ENCODE assay signal across 9 cellular contexts in the genomic region with DNA sequence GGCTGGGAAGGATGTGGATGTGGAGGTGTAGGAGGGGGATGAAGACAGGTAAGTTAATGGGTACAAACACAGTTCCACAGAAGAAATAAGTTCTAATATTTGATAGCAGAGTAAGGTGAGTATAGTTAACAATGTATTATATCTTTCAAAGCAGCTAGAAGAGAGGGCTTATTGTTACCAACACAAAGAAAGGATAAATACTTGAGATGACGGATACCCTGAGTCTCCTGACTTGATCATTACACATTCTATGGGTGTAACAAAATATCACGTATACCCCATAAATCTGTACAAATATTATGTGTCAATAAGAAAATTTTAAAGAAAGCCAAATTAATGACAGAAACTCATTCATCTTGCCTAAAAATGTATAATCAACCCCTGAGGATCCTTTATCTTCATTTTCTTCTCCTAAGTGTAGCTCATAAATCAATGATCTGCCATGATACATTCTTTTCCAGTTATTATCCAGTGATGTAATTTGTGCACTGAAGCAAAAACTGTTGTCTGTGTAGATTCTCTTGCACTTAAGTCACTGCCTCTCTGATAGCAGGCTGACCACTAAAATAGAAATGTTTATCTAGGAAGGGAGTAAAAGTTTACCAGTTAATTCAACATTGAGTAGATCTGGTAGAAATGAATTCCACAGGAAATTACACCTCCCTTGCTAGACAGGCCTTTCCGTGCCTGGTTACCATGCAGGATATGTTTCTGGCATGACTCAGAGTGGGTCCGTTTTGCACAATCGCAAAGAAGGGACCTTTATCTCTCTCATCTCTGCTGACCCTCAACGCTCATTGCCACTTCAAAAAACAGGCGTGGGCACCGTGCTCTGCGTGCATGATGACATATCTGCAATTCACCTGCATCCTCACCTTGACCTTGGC.
DNase-seq lines count a peak whose midpoint lies in the region; ATAC-seq and TF ChIP-seq lines count a peak whose summit lies in the region.
"Had no signal": no experiment of that assay in that cellular context is flagged by ENCODE, and none has a peak within 500 bp of the region (broad histone marks: within the 10 kb centered on the region; RNA-seq: fewer than 3 reads in every experiment).

No MANE protein-coding gene starts in this region.

- intact Hi-C loops in mammary epithelial cell (cut with micrococcal nuclease): no loop called here

- H3K27ac ChIP-seq in mammary epithelial cell (ENCODE audit: insufficient read depth, low read depth, low read length): peak overlapping the region; percentile 42

- H3K36me3 ChIP-seq in BE2C (no peaks in the 10 kb centered on the region), mammary epithelial cell (ENCODE audit: insufficient read depth, low read length) (no peaks in the 10 kb centered on the region)

- dilution Hi-C loops in mammary epithelial cell (cut with HindIII; ENCODE audit: low sequenced_read_pairs): no loop called here

- no peaks in the 10 kb centered on the region for H3K79me2 ChIP-seq in mammary epithelial cell (ENCODE audit: insufficient read depth, low read length)

- ATAC-seq in HG02973 (IDR thresholded peaks at IDR 0.05; ENCODE audit: unreplicated experiment) (no peak), GM21360 (IDR thresholded peaks at IDR 0.05; ENCODE audit: unreplicated experiment) (no peak)

- H3K4me1 ChIP-seq in BE2C (peaks cover 3% of the 10 kb centered on the region; the same call in 1 of the 2 replicates), mammary epithelial cell (ENCODE audit: insufficient read depth, low read length) (peaks cover 41% of the 10 kb centered on the region)

- H3K36me3 Mint-ChIP-seq in mesothelial cell of epicardium: no peaks in the 10 kb centered on the region

- BruUV-seq in mammary epithelial cell (replicated peaks; lab: Mats Ljungman, UMichigan): no TSS peak

- H3K27ac Mint-ChIP-seq in mesothelial cell of epicardium: peak overlapping the region; percentile 68

- DNase-seq in BE2C (peak; percentile 27), LHCN-M2 (ENCODE audit: low read depth) (peak; percentile 94), mammary epithelial cell (peak; percentile 91), mesothelial cell of epicardium (ENCODE audit: low spot score in 2 of 2, unreplicated experiment in 2 of 2) (no peak), mesenteric fat pad (ENCODE audit: low spot score) (no peak)
- DNase-seq in activated CD4-positive, alpha-beta T cell treated with anti-CD3 and anti-CD28 coated beads for 48 hours: no peak
- DNase-seq: glutamatergic neuron had no signal

- no peaks in the 10 kb centered on the region for H3K9me3 ChIP-seq in BE2C
- no peaks in the 10 kb centered on the region for H3K9me3 ChIP-seq in mammary epithelial cell (replicated peaks; ENCODE audit: insufficient read depth, low read length)

- H3K27me3 Mint-ChIP-seq in mesothelial cell of epicardium (ENCODE audit: low read depth): peaks cover 13% of the 10 kb centered on the region

- no peak overlapping the region for H3K4me3 ChIP-seq in BE2C (ENCODE audit: low read depth, low read length)
- H3K4me3 ChIP-seq in mammary epithelial cell (replicated peaks in 1 of 3; ENCODE audit: insufficient read depth in 1 of 3, low read depth in 2 of 3, low read length in 3 of 3): no peak overlapping the region

- in situ Hi-C loops in mammary epithelial cell (cut with MboI; ENCODE audit: low sequenced_read_pairs in 2 of 2): no loop called here

- CTCF ChIA-PET in mammary epithelial cell (lab: Charles Lee; ENCODE audit: low non-redundant PET): no interaction called here

- peak overlapping the region; percentile 17 for H3K4me2 ChIP-seq in mammary epithelial cell (ENCODE audit: insufficient read depth, low read depth, low read length)

- no peaks in the 10 kb centered on the region for H3K27me3 ChIP-seq in BE2C
- H3K27me3 ChIP-seq in mammary epithelial cell (ENCODE audit: insufficient read depth, low read length): no peaks in the 10 kb centered on the region

- H2AFZ ChIP-seq in mammary epithelial cell (ENCODE audit: low read depth, low read length): no peak overlapping the region

- no peak for TF ChIP-seq CTCF in BE2C (IDR thresholded peaks at IDR 0.05; ENCODE audit: low read depth, low read length)
- no peak for TF ChIP-seq CTCF in mammary epithelial cell (conservative IDR thresholded peaks at IDR 0.05 in 1 of 2, IDR thresholded peaks at IDR 0.05 in 1 of 2; ENCODE audit: extremely low read depth in 1 of 2, insufficient read depth in 1 of 2, low read depth in 1 of 2, low read length in 2 of 2)
- TF ChIP-seq CTCF in mesothelial cell of epicardium (IDR thresholded peaks at IDR 0.05; ENCODE audit: unreplicated experiment): no peak

- no peak overlapping the region for H3K4me3 Mint-ChIP-seq in mesothelial cell of epicardium

- no peaks in the 10 kb centered on the region for H3K9me3 Mint-ChIP-seq in mesothelial cell of epicardium

- H4K20me1 ChIP-seq in mammary epithelial cell (ENCODE audit: insufficient read depth, low read length): no peaks in the 10 kb centered on the region

- H3K9ac ChIP-seq in mammary epithelial cell (ENCODE audit: insufficient read depth, low read length): no peak overlapping the region

- WGBS in mammary epithelial cell (ENCODE audit: low coverage, missing lambda C conversion rate): 19% methylated on average over 9 of the region's 9 CpGs

- peaks cover 7% of the 10 kb centered on the region for H3K4me1 Mint-ChIP-seq in mesothelial cell of epicardium

Comparison
In these comparisons a context has a peak if more than half of its experiments do, and no peak if none do; other contexts are left out.
1. DNase-seq: peak in BE2C (single experiment), LHCN-M2 (single experiment) and mammary epithelial cell (single experiment); none in mesothelial cell of epicardium (0 of 2), mesenteric fat pad (single experiment) and activated CD4-positive, alpha-beta T cell treated with anti-CD3 and anti-CD28 coated beads for 48 hours (single experiment).